In genomic region chr6:40630046-40630445, GRCh38 we compare ENCODE assay signal across 25 cellular contexts. TPM values are rescaled to one million over a fixed set of nuclear protein-coding genes. Genes with fewer than 3 reads are reported as not detected.
"Had no signal": no experiment of that assay in that cellular context is flagged by ENCODE, and none has a peak within 500 bp of the region (broad histone marks: within the 10 kb centered on the region; RNA-seq: fewer than 3 reads in every experiment).

No MANE protein-coding gene starts in this region.

- DNase-seq: activated CD4-positive, alpha-beta memory T cell treated with anti-CD3 and anti-CD28 coated beads, Interleukin-2, amount 10 ng/mL, durations not matched to agents 7 days and 5 days; activated CD4-positive, alpha-beta T cell treated with anti-CD3 and anti-CD28 coated beads, Interleukin-2, amount 10 ng/mL, durations not matched to agents 24 days and 14 days; activated CD8-positive, alpha-beta memory T cell treated with anti-CD3 and anti-CD28 coated beads, Interleukin-2, amount 10 ng/mL, durations not matched to agents 7 days and 5 days; activated gamma-delta T cell; anterior cingulate cortex; caudate nucleus; effector CD4-positive, alpha-beta T cell; foreskin keratinocyte; immature natural killer cell; left ventricle myocardium inferior; midbrain; natural killer cell; nucleus accumbens; stimulated activated CD4-positive, alpha-beta T cell treated with anti-CD3 and anti-CD28 coated beads, Interleukin-15, amount 100 ng/mL, for 24 hours; SW 1271; T-helper 17 cell; transverse colon had no signal

- H2AFZ ChIP-seq: parathyroid adenoma had no signal

- H3K9ac ChIP-seq: parathyroid adenoma had no signal

- H3K36me3 ChIP-seq: left ventricle myocardium inferior, transverse colon had no signal

- H3K27me3 ChIP-seq: transverse colon had no signal

- H3K4me2 ChIP-seq: smooth muscle cell had no signal

- H3K79me2 ChIP-seq: parathyroid adenoma had no signal

- H3K27ac ChIP-seq: foreskin keratinocyte, left ventricle myocardium inferior, parathyroid adenoma, transverse colon had no signal

- ATAC-seq: activated CD8-positive, alpha-beta memory T cell treated with anti-CD3 and anti-CD28 coated beads, Interleukin-2, amount 10 ng/mL, durations not matched to agents 7 days and 5 days; foreskin keratinocyte; natural killer cell; sciatic nerve; stimulated activated memory B cell treated with anti-CD40 and anti-IgM and Interleukin-4, amounts not matched to agents 10 μg/mL and 1 μg/mL and 100 μg/mL, for 72 hours; T-helper 17 cell had no signal

- H3K4me1 ChIP-seq: foreskin keratinocyte, left ventricle myocardium inferior, parathyroid adenoma, transverse colon had no signal

- H3K9me3 ChIP-seq: transverse colon had no signal

- H3K4me3 ChIP-seq: left ventricle myocardium inferior, smooth muscle cell, transverse colon had no signal

RNA-seq across cellular contexts. Expression of gene LRFN2, which starts 42.9 kb away (rescaled TPM):
- total RNA-seq: activated CD8-positive, alpha-beta memory T cell treated with anti-CD3 and anti-CD28 coated beads, Interleukin-2, amount 10 ng/mL, durations not matched to agents 7 days and 5 days; epithelial cell of proximal tubule; foreskin keratinocyte; glomerular endothelial cell; kidney epithelial cell; left ventricle myocardium inferior; lung microvascular endothelial cell had no signal
- polyA plus RNA-seq: foreskin keratinocyte had no signal
